1 cellular context compared by ENCODE assay signal in genomic region chr6:167669870-167670802, GRCh38.
A peak's percentile ranks its signal among the peaks of the same experiment; 100 is the strongest.
TF ChIP-seq lines count a peak whose summit lies in the region.

No MANE protein-coding gene starts in this region.

TF ChIP-seq in HepG2, 621 proteins besides CTCF, POLR2A, EP300 and RAD21 (continued from another document and continues in another):
- no peak for TF ChIP-seq ZBTB40 (IDR thresholded peaks at IDR 0.05)
- 0 out of 2 replicates have a peak, but pooled peaks have one; percentile 19 for TF ChIP-seq ZBTB40 (CRISPR knock-in tag; IDR thresholded peaks at IDR 0.05)
- no peak for TF ChIP-seq RARA (CRISPR knock-in tag; IDR thresholded peaks at IDR 0.05)
- TF ChIP-seq DR1 (CRISPR knock-in tag; IDR thresholded peaks at IDR 0.05), result 0 out of 2 replicates have a peak, but pooled peaks have one; percentile 32
- TF ChIP-seq USF2 (IDR thresholded peaks at IDR 0.05; ENCODE audit: low read depth, low read length), result no peak
- TF ChIP-seq USF2 (CRISPR knock-in tag; IDR thresholded peaks at IDR 0.05; ENCODE audit: borderline replicate concordance), result no peak
- TF ChIP-seq ZNF737 (CRISPR knock-in tag; IDR thresholded peaks at IDR 0.05; ENCODE audit: borderline replicate concordance), result peak; percentile 58; the same call in 1 of the 2 replicates
- no peak for TF ChIP-seq U2AF2 (IDR thresholded peaks at IDR 0.05; ENCODE audit: low read depth, low read length)
- TF ChIP-seq, protein P1, sequence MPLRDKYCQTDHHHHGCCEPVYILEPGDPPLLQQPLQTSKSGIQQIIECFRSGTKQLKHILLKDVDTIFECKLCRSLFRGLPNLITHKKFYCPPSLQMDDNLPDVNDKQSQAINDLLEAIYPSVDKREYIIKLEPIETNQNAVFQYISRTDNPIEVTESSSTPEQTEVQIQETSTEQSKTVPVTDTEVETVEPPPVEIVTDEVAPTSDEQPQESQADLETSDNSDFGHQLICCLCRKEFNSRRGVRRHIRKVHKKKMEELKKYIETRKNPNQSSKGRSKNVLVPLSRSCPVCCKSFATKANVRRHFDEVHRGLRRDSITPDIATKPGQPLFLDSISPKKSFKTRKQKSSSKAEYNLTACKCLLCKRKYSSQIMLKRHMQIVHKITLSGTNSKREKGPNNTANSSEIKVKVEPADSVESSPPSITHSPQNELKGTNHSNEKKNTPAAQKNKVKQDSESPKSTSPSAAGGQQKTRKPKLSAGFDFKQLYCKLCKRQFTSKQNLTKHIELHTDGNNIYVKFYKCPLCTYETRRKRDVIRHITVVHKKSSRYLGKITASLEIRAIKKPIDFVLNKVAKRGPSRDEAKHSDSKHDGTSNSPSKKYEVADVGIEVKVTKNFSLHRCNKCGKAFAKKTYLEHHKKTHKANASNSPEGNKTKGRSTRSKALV (CRISPR knock-in tag; IDR thresholded peaks at IDR 0.05), result 0 out of 2 replicates have a peak, but pooled peaks have one; percentile 33
- TF ChIP-seq TAF1 (CRISPR knock-in tag; IDR thresholded peaks at IDR 0.05), result no peak
- TF ChIP-seq ZNF572 (CRISPR knock-in tag; IDR thresholded peaks at IDR 0.05), result 0 out of 2 replicates have a peak, but pooled peaks have one; percentile 63
- TF ChIP-seq ZNF143 (CRISPR knock-in tag; IDR thresholded peaks at IDR 0.05), result no peak
- TF ChIP-seq ZNF513 (CRISPR knock-in tag; conservative IDR thresholded peaks at IDR 0.05), result 0 out of 2 replicates have a peak, but pooled peaks have one; percentile 33
- no peak for TF ChIP-seq PLRG1 (conservative IDR thresholded peaks at IDR 0.05)
- TF ChIP-seq ZBTB20 (CRISPR knock-in tag; IDR thresholded peaks at IDR 0.05; ENCODE audit: borderline replicate concordance, low read depth), result no peak
- TF ChIP-seq ZFP37 (CRISPR knock-in tag; IDR thresholded peaks at IDR 0.05; ENCODE audit: borderline replicate concordance), result no peak
- TF ChIP-seq CERS6 (CRISPR knock-in tag; IDR thresholded peaks at IDR 0.05), result no peak
- TF ChIP-seq, protein P2, sequence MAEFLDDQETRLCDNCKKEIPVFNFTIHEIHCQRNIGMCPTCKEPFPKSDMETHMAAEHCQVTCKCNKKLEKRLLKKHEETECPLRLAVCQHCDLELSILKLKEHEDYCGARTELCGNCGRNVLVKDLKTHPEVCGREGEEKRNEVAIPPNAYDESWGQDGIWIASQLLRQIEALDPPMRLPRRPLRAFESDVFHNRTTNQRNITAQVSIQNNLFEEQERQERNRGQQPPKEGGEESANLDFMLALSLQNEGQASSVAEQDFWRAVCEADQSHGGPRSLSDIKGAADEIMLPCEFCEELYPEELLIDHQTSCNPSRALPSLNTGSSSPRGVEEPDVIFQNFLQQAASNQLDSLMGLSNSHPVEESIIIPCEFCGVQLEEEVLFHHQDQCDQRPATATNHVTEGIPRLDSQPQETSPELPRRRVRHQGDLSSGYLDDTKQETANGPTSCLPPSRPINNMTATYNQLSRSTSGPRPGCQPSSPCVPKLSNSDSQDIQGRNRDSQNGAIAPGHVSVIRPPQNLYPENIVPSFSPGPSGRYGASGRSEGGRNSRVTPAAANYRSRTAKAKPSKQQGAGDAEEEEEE (CRISPR knock-in tag; IDR thresholded peaks at IDR 0.05; ENCODE audit: borderline replicate concordance), result peak; percentile 87; the same call in 1 of the 2 replicates
- peak; percentile 22; the same call in 1 of the 2 replicates for TF ChIP-seq NFE2L1 (CRISPR knock-in tag; IDR thresholded peaks at IDR 0.05; ENCODE audit: borderline replicate concordance)
- no peak for TF ChIP-seq KDM3A (CRISPR knock-in tag; IDR thresholded peaks at IDR 0.05; ENCODE audit: low read depth)
- TF ChIP-seq, protein P3, sequence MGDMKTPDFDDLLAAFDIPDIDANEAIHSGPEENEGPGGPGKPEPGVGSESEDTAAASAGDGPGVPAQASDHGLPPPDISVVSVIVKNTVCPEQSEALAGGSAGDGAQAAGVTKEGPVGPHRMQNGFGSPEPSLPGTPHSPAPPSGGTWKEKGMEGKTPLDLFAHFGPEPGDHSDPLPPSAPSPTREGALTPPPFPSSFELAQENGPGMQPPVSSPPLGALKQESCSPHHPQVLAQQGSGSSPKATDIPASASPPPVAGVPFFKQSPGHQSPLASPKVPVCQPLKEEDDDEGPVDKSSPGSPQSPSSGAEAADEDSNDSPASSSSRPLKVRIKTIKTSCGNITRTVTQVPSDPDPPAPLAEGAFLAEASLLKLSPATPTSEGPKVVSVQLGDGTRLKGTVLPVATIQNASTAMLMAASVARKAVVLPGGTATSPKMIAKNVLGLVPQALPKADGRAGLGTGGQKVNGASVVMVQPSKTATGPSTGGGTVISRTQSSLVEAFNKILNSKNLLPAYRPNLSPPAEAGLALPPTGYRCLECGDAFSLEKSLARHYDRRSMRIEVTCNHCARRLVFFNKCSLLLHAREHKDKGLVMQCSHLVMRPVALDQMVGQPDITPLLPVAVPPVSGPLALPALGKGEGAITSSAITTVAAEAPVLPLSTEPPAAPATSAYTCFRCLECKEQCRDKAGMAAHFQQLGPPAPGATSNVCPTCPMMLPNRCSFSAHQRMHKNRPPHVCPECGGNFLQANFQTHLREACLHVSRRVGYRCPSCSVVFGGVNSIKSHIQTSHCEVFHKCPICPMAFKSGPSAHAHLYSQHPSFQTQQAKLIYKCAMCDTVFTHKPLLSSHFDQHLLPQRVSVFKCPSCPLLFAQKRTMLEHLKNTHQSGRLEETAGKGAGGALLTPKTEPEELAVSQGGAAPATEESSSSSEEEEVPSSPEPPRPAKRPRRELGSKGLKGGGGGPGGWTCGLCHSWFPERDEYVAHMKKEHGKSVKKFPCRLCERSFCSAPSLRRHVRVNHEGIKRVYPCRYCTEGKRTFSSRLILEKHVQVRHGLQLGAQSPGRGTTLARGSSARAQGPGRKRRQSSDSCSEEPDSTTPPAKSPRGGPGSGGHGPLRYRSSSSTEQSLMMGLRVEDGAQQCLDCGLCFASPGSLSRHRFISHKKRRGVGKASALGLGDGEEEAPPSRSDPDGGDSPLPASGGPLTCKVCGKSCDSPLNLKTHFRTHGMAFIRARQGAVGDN (CRISPR knock-in tag; IDR thresholded peaks at IDR 0.05), result peak; percentile 39; the same call in 1 of the 2 replicates
- TF ChIP-seq PAF1 (CRISPR knock-in tag; IDR thresholded peaks at IDR 0.05), result no peak
- TF ChIP-seq TRIM24 (CRISPR knock-in tag; IDR thresholded peaks at IDR 0.05), result 0 out of 2 replicates have a peak, but pooled peaks have one; percentile 1
- no peak for TF ChIP-seq MZF1 (CRISPR knock-in tag; IDR thresholded peaks at IDR 0.05; ENCODE audit: borderline replicate concordance)
- no peak for TF ChIP-seq KLF13 (CRISPR knock-in tag; IDR thresholded peaks at IDR 0.05)
- TF ChIP-seq, protein P4, sequence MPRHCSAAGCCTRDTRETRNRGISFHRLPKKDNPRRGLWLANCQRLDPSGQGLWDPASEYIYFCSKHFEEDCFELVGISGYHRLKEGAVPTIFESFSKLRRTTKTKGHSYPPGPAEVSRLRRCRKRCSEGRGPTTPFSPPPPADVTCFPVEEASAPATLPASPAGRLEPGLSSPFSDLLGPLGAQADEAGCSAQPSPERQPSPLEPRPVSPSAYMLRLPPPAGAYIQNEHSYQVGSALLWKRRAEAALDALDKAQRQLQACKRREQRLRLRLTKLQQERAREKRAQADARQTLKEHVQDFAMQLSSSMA (CRISPR knock-in tag; IDR thresholded peaks at IDR 0.05), result 0 out of 2 replicates have a peak, but pooled peaks have one; percentile 40
- TF ChIP-seq POGK (CRISPR knock-in tag; conservative IDR thresholded peaks at IDR 0.05), result no peak
